ENCODE assay signal across 21 cellular contexts in genomic region chr9:28971881-28972280, GRCh38.
DNase-seq lines count a peak whose midpoint lies in the region; ATAC-seq, FAIRE-seq and TF ChIP-seq lines count a peak whose summit lies in the region.
"Had no signal": no experiment of that assay in that cellular context is flagged by ENCODE, and none has a peak within 500 bp of the region (broad histone marks: within the 10 kb centered on the region; RNA-seq: fewer than 3 reads in every experiment).

No MANE protein-coding gene starts in this region.

- H3K27me3 Mint-ChIP-seq in WTC11 (ENCODE audit: low read depth): no peaks in the 10 kb centered on the region; the same call in 1 of the 2 replicates
- no peaks in the 10 kb centered on the region for H3K27me3 Mint-ChIP-seq in T-helper 2 cell treated with Interferon-gamma antibody and Interleukin-4, amounts not matched to agents 5 μg/mL and 100 μg/mL, for 36 hours (ENCODE audit: low read depth)
- H3K27me3 Mint-ChIP-seq: CD4-positive, alpha-beta T cell had no signal

- H3K4me1 ChIP-seq in mammary epithelial cell (ENCODE audit: insufficient read depth, low read length) (no peaks in the 10 kb centered on the region), breast epithelium (no peaks in the 10 kb centered on the region), foreskin keratinocyte (no peaks in the 10 kb centered on the region), sigmoid colon (no peaks in the 10 kb centered on the region)
- H3K4me1 ChIP-seq: A549, Caco-2 had no signal

- H4K20me1 ChIP-seq in mammary epithelial cell (ENCODE audit: insufficient read depth, low read length): no peaks in the 10 kb centered on the region

- POLR2A ChIA-PET in WTC11 (lab: Charles Lee): no interaction called here

- TF ChIP-seq POLR2A in breast epithelium (IDR thresholded peaks at IDR 0.05) (no peak), sigmoid colon (IDR thresholded peaks at IDR 0.05) (no peak)

- CTCF ChIA-PET in mammary epithelial cell (lab: Charles Lee; ENCODE audit: low non-redundant PET): no interaction called here
- CTCF ChIA-PET in WTC11 (lab: Charles Lee): interaction anchor here (1.9 kb wide), 1 partner anchor 197 kb away, joined by 6 read pairs; no protein-coding TSS in a partner anchor

- H3K36me3 ChIP-seq in mammary epithelial cell (ENCODE audit: insufficient read depth, low read length) (no peaks in the 10 kb centered on the region), breast epithelium (no peaks in the 10 kb centered on the region), sigmoid colon (no peaks in the 10 kb centered on the region)

- peaks cover 58% of the 10 kb centered on the region for H3K4me1 Mint-ChIP-seq in WTC11
- no peaks in the 10 kb centered on the region for H3K4me1 Mint-ChIP-seq in T-helper 2 cell treated with Interferon-gamma antibody and Interleukin-4, amounts not matched to agents 5 μg/mL and 100 μg/mL, for 36 hours (ENCODE audit: low read depth)

- no peak overlapping the region for H3K9ac ChIP-seq in mammary epithelial cell (ENCODE audit: insufficient read depth, low read length)
- H3K9ac ChIP-seq: GM23248 had no signal

- no peak for TF ChIP-seq EP300 in sigmoid colon (IDR thresholded peaks at IDR 0.05)

- intact Hi-C loops in mammary epithelial cell (cut with micrococcal nuclease) (no loop called here), breast epithelium (cut with DNase I; ENCODE audit: low total_unique reads) (loop anchor here (5.0 kb wide), 1 partner anchor 40 kb away; no protein-coding TSS in a partner anchor), sigmoid colon (cut with DNase I) (no loop called here)

- peak overlapping the region; percentile 60 for H3K27ac Mint-ChIP-seq in WTC11
- no peak overlapping the region for H3K27ac Mint-ChIP-seq in T-helper 2 cell treated with Interferon-gamma antibody and Interleukin-4, amounts not matched to agents 5 μg/mL and 100 μg/mL, for 36 hours
- H3K27ac Mint-ChIP-seq: CD4-positive, alpha-beta T cell had no signal

- no TSS peak for BruUV-seq in mammary epithelial cell (replicated peaks; lab: Mats Ljungman, UMichigan)

- in situ Hi-C loops in mammary epithelial cell (cut with MboI; ENCODE audit: low sequenced_read_pairs in 2 of 2): no loop called here

- no peak for FAIRE-seq in urothelium cell line (lab: Jason Lieb, UNC)
- FAIRE-seq: A549, GM12892, GM18507 had no signal

- WGBS in mammary epithelial cell (ENCODE audit: low coverage, missing lambda C conversion rate): no CpG with 5 or more reads among the region's 2 CpGs
- 31 to 43% methylated on average over 2 of the region's 2 CpGs for WGBS in sigmoid colon, 2 donors

- no peak overlapping the region for H3K4me3 Mint-ChIP-seq in WTC11
- H3K4me3 Mint-ChIP-seq in T-helper 2 cell treated with Interferon-gamma antibody and Interleukin-4, amounts not matched to agents 5 μg/mL and 100 μg/mL, for 36 hours: no peak overlapping the region
- H3K4me3 Mint-ChIP-seq: CD4-positive, alpha-beta T cell had no signal

- H3K4me3 ChIP-seq in mammary epithelial cell (replicated peaks in 1 of 3; ENCODE audit: insufficient read depth in 1 of 3, low read depth in 2 of 3, low read length in 3 of 3): no peak overlapping the region
- no peak overlapping the region for H3K4me3 ChIP-seq in breast epithelium
- no peak overlapping the region for H3K4me3 ChIP-seq in sigmoid colon
- H3K4me3 ChIP-seq: A549, GM23248 had no signal

- H3K27me3 ChIP-seq in mammary epithelial cell (ENCODE audit: insufficient read depth, low read length): no peaks in the 10 kb centered on the region
- no peaks in the 10 kb centered on the region for H3K27me3 ChIP-seq in breast epithelium
- no peaks in the 10 kb centered on the region for H3K27me3 ChIP-seq in foreskin keratinocyte
- H3K27me3 ChIP-seq in sigmoid colon: no peaks in the 10 kb centered on the region

- H2AFZ ChIP-seq in mammary epithelial cell (ENCODE audit: low read depth, low read length): no peak overlapping the region
- H2AFZ ChIP-seq: GM23248 had no signal

- no peaks in the 10 kb centered on the region for H3K9me3 ChIP-seq in mammary epithelial cell (replicated peaks; ENCODE audit: insufficient read depth, low read length)
- H3K9me3 ChIP-seq in breast epithelium: no peaks in the 10 kb centered on the region
- no peaks in the 10 kb centered on the region for H3K9me3 ChIP-seq in sigmoid colon
- H3K9me3 ChIP-seq: A549, Caco-2 had no signal

- TF ChIP-seq CTCF in mammary epithelial cell (conservative IDR thresholded peaks at IDR 0.05 in 1 of 2, IDR thresholded peaks at IDR 0.05 in 1 of 2; ENCODE audit: extremely low read depth in 1 of 2, insufficient read depth in 1 of 2, low read depth in 1 of 2, low read length in 2 of 2) (no peak), breast epithelium (IDR thresholded peaks at IDR 0.05) (no peak), WTC11 (IDR thresholded peaks at IDR 0.05) (no peak), foreskin keratinocyte (conservative IDR thresholded peaks at IDR 0.05) (peak; percentile 32), sigmoid colon (IDR thresholded peaks at IDR 0.05) (no peak)

- H3K79me2 ChIP-seq in mammary epithelial cell (ENCODE audit: insufficient read depth, low read length): no peaks in the 10 kb centered on the region

- H3K27ac ChIP-seq in mammary epithelial cell (ENCODE audit: insufficient read depth, low read depth, low read length) (no peak overlapping the region), breast epithelium (no peak overlapping the region), foreskin keratinocyte (no peak overlapping the region), sigmoid colon (no peak overlapping the region)
- H3K27ac ChIP-seq: 22Rv1, A549, C4-2B, GM23248 had no signal

- H3K4me2 ChIP-seq in mammary epithelial cell (ENCODE audit: insufficient read depth, low read depth, low read length): no peak overlapping the region
- H3K4me2 ChIP-seq: A549 had no signal

- ATAC-seq in WTC11 (no peak), foreskin keratinocyte (no peak)
- ATAC-seq: A549 had no signal

- peaks cover 29% of the 10 kb centered on the region for H3K36me3 Mint-ChIP-seq in WTC11
- no peaks in the 10 kb centered on the region for H3K36me3 Mint-ChIP-seq in T-helper 2 cell treated with Interferon-gamma antibody and Interleukin-4, amounts not matched to agents 5 μg/mL and 100 μg/mL, for 36 hours (ENCODE audit: low read depth)

- H3K9me3 Mint-ChIP-seq in WTC11: peaks cover 24% of the 10 kb centered on the region
- H3K9me3 Mint-ChIP-seq in T-helper 2 cell treated with Interferon-gamma antibody and Interleukin-4, amounts not matched to agents 5 μg/mL and 100 μg/mL, for 36 hours: peaks cover 15% of the 10 kb centered on the region
- H3K9me3 Mint-ChIP-seq: CD4-positive, alpha-beta T cell had no signal

- dilution Hi-C loops in mammary epithelial cell (cut with HindIII; ENCODE audit: low sequenced_read_pairs): no loop called here

- DNase-seq in mammary epithelial cell: peak; percentile 26
- DNase-seq in breast epithelium (ENCODE audit: low spot score in 2 of 2): no peak
- DNase-seq in WTC11 (ENCODE audit: low spot score): no peak
- DNase-seq in foreskin keratinocyte: no peak
- DNase-seq in islet precursor cell: no peak
- no peak for DNase-seq in T-helper 2 cell treated with Interferon-gamma antibody and Interleukin-4, amounts not matched to agents 5 μg/mL and 100 μg/mL, for 36 hours (ENCODE audit: low spot score)
- DNase-seq in urothelium cell line (ENCODE audit: low spot score): no peak
- DNase-seq in sigmoid colon: no peak
- DNase-seq: AML-193; Caco-2; CD4-positive, alpha-beta T cell; DMS153; DMS79; GDM1; GM23248; H7 had no signal

TF ChIP-seq in WTC11, 78 proteins besides CTCF, POLR2A, EP300 and RAD21:
- TF ChIP-seq NFYB (CRISPR knock-in tag; conservative IDR thresholded peaks at IDR 0.05; ENCODE audit: low read depth) (no peak), FOXP1 (CRISPR knock-in tag; IDR thresholded peaks at IDR 0.05; ENCODE audit: borderline replicate concordance) (no peak), FOXJ3 (CRISPR knock-in tag; IDR thresholded peaks at IDR 0.05; ENCODE audit: borderline replicate concordance) (no peak), USF1 (CRISPR knock-in tag; IDR thresholded peaks at IDR 0.05) (no peak)
